1 cellular context compared by ENCODE assay signal in genomic region chr1:116405241-116406135, GRCh38.
TF ChIP-seq lines count a peak whose summit lies in the region.

No MANE protein-coding gene starts in this region.

TF ChIP-seq in HepG2, 621 proteins besides CTCF, POLR2A, EP300 and RAD21 (continued from another document):
- 0 out of 2 replicates have a peak, but pooled peaks have one; percentile 32 for TF ChIP-seq ZFP91 (CRISPR knock-in tag; IDR thresholded peaks at IDR 0.05; ENCODE audit: borderline replicate concordance)
- TF ChIP-seq ZNF121 (CRISPR knock-in tag; IDR thresholded peaks at IDR 0.05): no peak
- no peak for TF ChIP-seq SMARCE1 (IDR thresholded peaks at IDR 0.05; ENCODE audit: borderline replicate concordance)
